In genomic region chr6:158011980-158012566, GRCh38 we compare ENCODE assay signal across 13 cellular contexts. TPM values are rescaled to one million over a fixed set of nuclear protein-coding genes. Genes with fewer than 3 reads are reported as not detected.
DNase-seq lines count a peak whose midpoint lies in the region; ATAC-seq and TF ChIP-seq lines count a peak whose summit lies in the region.
"Had no signal": no experiment of that assay in that cellular context is flagged by ENCODE, and none has a peak within 500 bp of the region (broad histone marks: within the 10 kb centered on the region; RNA-seq: fewer than 3 reads in every experiment).

No MANE protein-coding gene starts in this region.

- H3K4me2 ChIP-seq in DND-41 (ENCODE audit: insufficient read depth, low read length), result no peak overlapping the region
- no peak overlapping the region for H3K4me2 ChIP-seq in fibroblast of lung (ENCODE audit: extremely low read depth, insufficient read depth, low read length)

- H3K4me3 Mint-ChIP-seq in CD14-positive monocyte, result no peak overlapping the region
- H3K4me3 Mint-ChIP-seq: effector memory CD8-positive, alpha-beta T cell had no signal

- DNase-seq in DND-41 (no peak), fibroblast of lung (ENCODE audit: low read depth in 2 of 2) (no peak), sciatic nerve (ENCODE audit: low spot score) (no peak), CD14-positive monocyte (ENCODE audit: low spot score) (no peak), NCI-H146 (lab: John Stamatoyannopoulos, UW) (no peak), GM10266 (ENCODE audit: extremely low spot score) (no peak)
- peak; percentile 35 for DNase-seq in Jurkat, Clone E6-1 (ENCODE audit: low read depth, low spot score)
- DNase-seq: activated CD4-positive, alpha-beta T cell treated with anti-CD3 and anti-CD28 coated beads for 1 hour; effector memory CD8-positive, alpha-beta T cell; gastrocnemius medialis; kidney glomerular epithelial cell; NCI-H2171 had no signal

- H3K4me1 Mint-ChIP-seq in CD14-positive monocyte, result peaks cover 38% of the 10 kb centered on the region

- H3K4me1 ChIP-seq in DND-41 (ENCODE audit: insufficient read depth, low read length), result peaks cover 49% of the 10 kb centered on the region
- peaks cover 29% of the 10 kb centered on the region for H3K4me1 ChIP-seq in fibroblast of lung (ENCODE audit: control insufficient read depth, extremely low read depth, insufficient read depth, low read length)

- H3K36me3 Mint-ChIP-seq in CD14-positive monocyte, result peaks cover 0 to 6% of the 10 kb centered on the region in 2 donors

- H3K9ac ChIP-seq in DND-41 (ENCODE audit: low read depth, low read length) (no peak overlapping the region), fibroblast of lung (ENCODE audit: insufficient read depth, low read length) (no peak overlapping the region)

- H3K27me3 Mint-ChIP-seq in CD14-positive monocyte (ENCODE audit: low read depth in 3 of 3), result peaks cover 2 to 4% (median 4%) of the 10 kb centered on the region in 3 donors
- H3K27me3 Mint-ChIP-seq: effector memory CD8-positive, alpha-beta T cell had no signal

- peaks cover 0 to 4% (median 2%) of the 10 kb centered on the region in 7 donors for H3K9me3 Mint-ChIP-seq in CD14-positive monocyte
- H3K9me3 Mint-ChIP-seq: effector memory CD8-positive, alpha-beta T cell had no signal

- H3K27me3 ChIP-seq in DND-41 (ENCODE audit: insufficient read depth, low read length, poor library complexity) (no peaks in the 10 kb centered on the region), fibroblast of lung (ENCODE audit: control insufficient read depth, insufficient read depth, low read length) (no peaks in the 10 kb centered on the region)
- H3K27me3 ChIP-seq: gastrocnemius medialis had no signal

- TF ChIP-seq CTCF in DND-41 (IDR thresholded peaks at IDR 0.05; ENCODE audit: borderline replicate concordance, extremely low read depth, low read length, poor library complexity, severe bottlenecking), result no peak
- TF ChIP-seq CTCF in fibroblast of lung (conservative IDR thresholded peaks at IDR 0.05 in 1 of 2, IDR thresholded peaks at IDR 0.05 in 1 of 2; ENCODE audit: low read depth in 1 of 2, low read length in 2 of 2), result no peak
- TF ChIP-seq CTCF in CD14-positive monocyte (IDR thresholded peaks at IDR 0.05), result no peak
- TF ChIP-seq CTCF in GM10266 (IDR thresholded peaks at IDR 0.05; ENCODE audit: control insufficient read depth, insufficient read depth, low read depth, missing control alignments), result no peak

- H3K9me3 ChIP-seq in DND-41 (ENCODE audit: insufficient read depth, low read length, severe bottlenecking) (no peaks in the 10 kb centered on the region), fibroblast of lung (ENCODE audit: control insufficient read depth, insufficient read depth, low read depth, low read length) (no peaks in the 10 kb centered on the region)
- H3K9me3 ChIP-seq: gastrocnemius medialis had no signal

- no peak overlapping the region for H3K27ac Mint-ChIP-seq in CD14-positive monocyte
- H3K27ac Mint-ChIP-seq: effector memory CD8-positive, alpha-beta T cell had no signal

- no peak overlapping the region for H2AFZ ChIP-seq in DND-41 (ENCODE audit: low read depth, low read length)
- H2AFZ ChIP-seq in fibroblast of lung (ENCODE audit: low read length), result no peak overlapping the region

- H3K4me3 ChIP-seq in DND-41 (ENCODE audit: low read depth in 1 of 2, low read length in 2 of 2) (no peak overlapping the region), fibroblast of lung (replicated peaks in 1 of 4; ENCODE audit: control extremely low read depth in 1 of 4, insufficient read depth in 1 of 4, low read depth in 3 of 4, low read length in 4 of 4) (no peak overlapping the region)
- H3K4me3 ChIP-seq in Jurkat, Clone E6-1 (ENCODE audit: low read length), result no peak overlapping the region
- H3K4me3 ChIP-seq: gastrocnemius medialis had no signal

- H4K20me1 ChIP-seq in DND-41 (ENCODE audit: insufficient read depth, low read length), result peaks cover 38% of the 10 kb centered on the region
- H4K20me1 ChIP-seq in fibroblast of lung (ENCODE audit: control insufficient read depth, extremely low read depth, insufficient read depth, low read length), result no peaks in the 10 kb centered on the region

- no peak for ATAC-seq in DND-41 (ENCODE audit: insufficient read depth, low read depth)
- ATAC-seq in sciatic nerve, result peak; percentile 20
- ATAC-seq: effector memory CD8-positive, alpha-beta T cell; gastrocnemius medialis had no signal

- H3K79me2 ChIP-seq in DND-41 (ENCODE audit: insufficient read depth, low read length) (peaks cover 85% of the 10 kb centered on the region), fibroblast of lung (ENCODE audit: control insufficient read depth, insufficient read depth, low read length) (peaks cover 93% of the 10 kb centered on the region)

- H3K36me3 ChIP-seq in DND-41 (ENCODE audit: insufficient read depth, low read length) (no peaks in the 10 kb centered on the region), fibroblast of lung (ENCODE audit: control insufficient read depth, insufficient read depth, low read length) (no peaks in the 10 kb centered on the region)
- H3K36me3 ChIP-seq: gastrocnemius medialis had no signal

- intact Hi-C loops in sciatic nerve (cut with DNase I), result no loop called here
- intact Hi-C loops in CD14-positive monocyte (cut with micrococcal nuclease), result no loop called here

- H3K27ac ChIP-seq in DND-41 (ENCODE audit: low read length), result peak overlapping the region; percentile 17; the same call in 1 of the 2 replicates
- H3K27ac ChIP-seq in fibroblast of lung (ENCODE audit: insufficient read depth, low read length), result peak overlapping the region; percentile 38
- H3K27ac ChIP-seq: gastrocnemius medialis, HL-60 had no signal

RNA-seq across cellular contexts. Expression of gene SYNJ2, which starts 30.4 kb away (rescaled TPM):
- 21.4 TPM for polyA plus RNA-seq in Jurkat, Clone E6-1 (2012; ENCODE audit: insufficient read depth, insufficient read length)
- 43.4 and 57.3 TPM in 2 replicates for total RNA-seq in fibroblast of lung
- 23.5 and 41.3 TPM in 2 replicates for polyA plus RNA-seq in fibroblast of lung
- polyA plus RNA-seq in fibroblast of lung (2012), result 18.1 and 31.8 TPM in 2 replicates
- polyA minus RNA-seq in fibroblast of lung (ENCODE audit: low replicate concordance), result 51.7 and 102 TPM in 2 replicates
- 22.5 TPM for total RNA-seq in sciatic nerve
- polyA plus RNA-seq in CD14-positive monocyte, result 1 to 10 TPM in 1 of 2 donors, under 1 TPM in 1; 0.82 to 1.6 TPM
